28 cellular contexts compared by ENCODE assay signal in the genomic region with DNA sequence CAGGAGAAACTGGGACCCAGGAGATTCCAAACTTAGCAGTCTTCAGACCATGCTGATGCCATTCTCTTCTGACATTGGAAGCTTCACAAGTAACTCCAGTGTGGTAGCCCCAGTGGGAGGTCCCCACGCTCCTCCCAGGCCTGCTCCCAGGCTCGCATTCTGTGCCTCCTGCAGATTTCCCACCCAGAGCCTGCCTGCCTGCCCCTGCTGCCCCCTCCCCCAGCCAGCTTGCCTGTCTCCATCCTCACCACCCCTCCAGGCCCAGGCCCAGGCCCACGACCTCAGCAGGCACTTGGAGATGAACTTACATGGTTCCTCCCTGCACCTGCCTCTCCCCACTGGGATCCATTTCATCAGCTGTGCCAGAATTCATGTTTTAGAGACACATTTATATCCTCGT.
"Had no signal": no experiment of that assay in that cellular context is flagged by ENCODE, and none has a peak within 500 bp of the region (broad histone marks: within the 10 kb centered on the region; RNA-seq: fewer than 3 reads in every experiment).

No MANE protein-coding gene starts in this region.

- H3K9me3 ChIP-seq: ovary, psoas muscle, right lobe of liver, sigmoid colon, stomach, thoracic aorta, thyroid gland, tibial nerve, upper lobe of left lung, vagina had no signal

- DNase-seq: naive thymus-derived CD4-positive, alpha-beta T cell; natural killer cell; occipital lobe; ovary; posterior cingulate gyrus; psoas muscle; right cardiac atrium; right lobe of liver; sigmoid colon; small intestine; stimulated activated CD4-positive, alpha-beta T cell treated with anti-CD3 and anti-CD28 coated beads, Interleukin-1b, Interleukin-23, amount 100 ng/mL, for 48 hours; stimulated activated CD4-positive, alpha-beta T cell treated with anti-CD3 and anti-CD28 coated beads, Interleukin-4, amount 100 ng/mL, for 1 hour; stimulated activated CD4-positive, alpha-beta T cell treated with anti-CD3 and anti-CD28 coated beads, Interleukin-4, amount 100 ng/mL, for 4 hours; stimulated activated CD8-positive, alpha-beta memory T cell treated with anti-CD3 and anti-CD28 coated beads, Interleukin-4, amount 100 ng/mL, for 48 hours; stimulated activated naive B cell treated with anti-CD40 and anti-IgM and Interleukin-4, amounts not matched to agents 10 μg/mL and 1 μg/mL and 100 μg/mL, for 72 hours; stimulated activated naive CD4-positive, alpha-beta T cell treated with Interleukin-2 at 50 U/mL for 16 hours; stomach; thyroid gland; trophoblast cell had no signal

- H3K36me3 Mint-ChIP-seq: naive thymus-derived CD4-positive, alpha-beta T cell; natural killer cell; stimulated activated naive B cell treated with anti-CD40 and anti-IgM and Interleukin-4, amounts not matched to agents 10 μg/mL and 1 μg/mL and 100 μg/mL, for 72 hours had no signal

- H3K4me3 ChIP-seq: ovary, psoas muscle, right lobe of liver, sigmoid colon, stomach, thoracic aorta, thyroid gland, tibial nerve, upper lobe of left lung, vagina had no signal

- H3K79me2 ChIP-seq: parathyroid adenoma had no signal

- H3K9ac ChIP-seq: parathyroid adenoma had no signal

- H2AFZ ChIP-seq: parathyroid adenoma had no signal

- H3K27ac Mint-ChIP-seq: natural killer cell; progenitor cell of endocrine pancreas; stimulated activated naive B cell treated with anti-CD40 and anti-IgM and Interleukin-4, amounts not matched to agents 10 μg/mL and 1 μg/mL and 100 μg/mL, for 72 hours; stimulated activated naive CD8-positive, alpha-beta T cell treated with anti-CD3 and anti-CD28 coated beads, Interleukin-15, Interleukin-2, amounts not matched to agents 100 ng/mL and 50 ng/mL, for 24 hours had no signal

- H3K4me3 Mint-ChIP-seq: naive thymus-derived CD4-positive, alpha-beta T cell; natural killer cell; nephron; neural crest cell; stimulated activated naive B cell treated with anti-CD40 and anti-IgM and Interleukin-4, amounts not matched to agents 10 μg/mL and 1 μg/mL and 100 μg/mL, for 72 hours; stimulated activated naive CD8-positive, alpha-beta T cell treated with anti-CD3 and anti-CD28 coated beads, Interleukin-15, Interleukin-2, amounts not matched to agents 100 ng/mL and 50 ng/mL, for 24 hours had no signal

- ATAC-seq: naive thymus-derived CD4-positive, alpha-beta T cell; natural killer cell; psoas muscle; right cardiac atrium; right lobe of liver; stimulated activated naive B cell treated with anti-CD40 and anti-IgM and Interleukin-4, amounts not matched to agents 10 μg/mL and 1 μg/mL and 100 μg/mL, for 72 hours had no signal

- H3K27me3 Mint-ChIP-seq: naive thymus-derived CD4-positive, alpha-beta T cell; stimulated activated naive CD8-positive, alpha-beta T cell treated with anti-CD3 and anti-CD28 coated beads, Interleukin-15, Interleukin-2, amounts not matched to agents 100 ng/mL and 50 ng/mL, for 24 hours had no signal

- H3K27me3 ChIP-seq: ovary, right lobe of liver, sigmoid colon, thyroid gland, tibial nerve, upper lobe of left lung, vagina had no signal

- H3K9me3 Mint-ChIP-seq: naive thymus-derived CD4-positive, alpha-beta T cell; natural killer cell; nephron; neural crest cell; stimulated activated naive B cell treated with anti-CD40 and anti-IgM and Interleukin-4, amounts not matched to agents 10 μg/mL and 1 μg/mL and 100 μg/mL, for 72 hours; stimulated activated naive CD8-positive, alpha-beta T cell treated with anti-CD3 and anti-CD28 coated beads, Interleukin-15, Interleukin-2, amounts not matched to agents 100 ng/mL and 50 ng/mL, for 24 hours had no signal

- H3K4me1 Mint-ChIP-seq: natural killer cell had no signal

- H3K27ac ChIP-seq: ovary, parathyroid adenoma, psoas muscle, right lobe of liver, sigmoid colon, stomach, thoracic aorta, thyroid gland, tibial nerve, upper lobe of left lung, vagina had no signal

- H3K4me1 ChIP-seq: parathyroid adenoma, psoas muscle, right lobe of liver, sigmoid colon, stomach, thyroid gland, tibial nerve, upper lobe of left lung, vagina had no signal

- H3K36me3 ChIP-seq: ovary, right lobe of liver, sigmoid colon, stomach, thoracic aorta, thyroid gland, tibial nerve, upper lobe of left lung, vagina had no signal
